Comparison of ENCODE assay signal across 1 cellular context in the genomic region with DNA sequence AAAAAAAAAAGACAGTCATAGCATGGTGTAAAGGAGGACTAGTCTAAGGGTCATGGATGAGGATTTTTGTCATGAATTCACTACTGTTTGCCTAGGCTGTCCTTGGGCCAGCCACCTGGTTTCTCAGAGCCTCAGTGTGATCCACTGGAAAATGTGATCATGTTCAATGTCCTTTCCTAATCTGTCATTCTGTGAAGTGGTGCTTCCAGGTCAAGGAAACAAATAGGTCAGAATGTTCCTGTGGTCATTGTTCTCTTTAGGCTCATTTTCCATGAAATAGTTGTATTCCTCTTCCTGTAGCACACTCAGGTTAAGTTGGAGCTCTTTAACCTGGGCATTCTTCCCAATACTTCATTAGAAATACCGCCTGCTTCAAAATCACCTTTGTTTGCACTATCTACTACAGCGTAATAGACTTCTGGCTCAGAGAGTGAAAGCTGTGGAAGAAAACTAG.
TF ChIP-seq lines count a peak whose summit lies in the region.

No MANE protein-coding gene starts in this region.

TF ChIP-seq in liver, 16 proteins besides CTCF, POLR2A, EP300 and RAD21 (continued from another document):
- TF ChIP-seq, protein P1, sequence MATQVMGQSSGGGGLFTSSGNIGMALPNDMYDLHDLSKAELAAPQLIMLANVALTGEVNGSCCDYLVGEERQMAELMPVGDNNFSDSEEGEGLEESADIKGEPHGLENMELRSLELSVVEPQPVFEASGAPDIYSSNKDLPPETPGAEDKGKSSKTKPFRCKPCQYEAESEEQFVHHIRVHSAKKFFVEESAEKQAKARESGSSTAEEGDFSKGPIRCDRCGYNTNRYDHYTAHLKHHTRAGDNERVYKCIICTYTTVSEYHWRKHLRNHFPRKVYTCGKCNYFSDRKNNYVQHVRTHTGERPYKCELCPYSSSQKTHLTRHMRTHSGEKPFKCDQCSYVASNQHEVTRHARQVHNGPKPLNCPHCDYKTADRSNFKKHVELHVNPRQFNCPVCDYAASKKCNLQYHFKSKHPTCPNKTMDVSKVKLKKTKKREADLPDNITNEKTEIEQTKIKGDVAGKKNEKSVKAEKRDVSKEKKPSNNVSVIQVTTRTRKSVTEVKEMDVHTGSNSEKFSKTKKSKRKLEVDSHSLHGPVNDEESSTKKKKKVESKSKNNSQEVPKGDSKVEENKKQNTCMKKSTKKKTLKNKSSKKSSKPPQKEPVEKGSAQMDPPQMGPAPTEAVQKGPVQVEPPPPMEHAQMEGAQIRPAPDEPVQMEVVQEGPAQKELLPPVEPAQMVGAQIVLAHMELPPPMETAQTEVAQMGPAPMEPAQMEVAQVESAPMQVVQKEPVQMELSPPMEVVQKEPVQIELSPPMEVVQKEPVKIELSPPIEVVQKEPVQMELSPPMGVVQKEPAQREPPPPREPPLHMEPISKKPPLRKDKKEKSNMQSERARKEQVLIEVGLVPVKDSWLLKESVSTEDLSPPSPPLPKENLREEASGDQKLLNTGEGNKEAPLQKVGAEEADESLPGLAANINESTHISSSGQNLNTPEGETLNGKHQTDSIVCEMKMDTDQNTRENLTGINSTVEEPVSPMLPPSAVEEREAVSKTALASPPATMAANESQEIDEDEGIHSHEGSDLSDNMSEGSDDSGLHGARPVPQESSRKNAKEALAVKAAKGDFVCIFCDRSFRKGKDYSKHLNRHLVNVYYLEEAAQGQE (IDR thresholded peaks at IDR 0.05): no peak
- TF ChIP-seq HNF4G (IDR thresholded peaks at IDR 0.05) (peak; percentile 6), FOXA1 (IDR thresholded peaks at IDR 0.05) (no peak), EGR1 (IDR thresholded peaks at IDR 0.05; ENCODE audit: low read depth in 2 of 2) (peak in 1 of 2 donors; percentile 69), GABPA (IDR thresholded peaks at IDR 0.05 in 1 of 2, conservative IDR thresholded peaks at IDR 0.05 in 1 of 2) (peak in 1 of 2 donors; percentile 14), JUND (IDR thresholded peaks at IDR 0.05) (peak in 1 of 2 donors; percentile 90), RXRA (IDR thresholded peaks at IDR 0.05) (peak; percentile 45 to 82), YY1 (IDR thresholded peaks at IDR 0.05) (no peak), HNF4A (conservative IDR thresholded peaks at IDR 0.05) (peak; percentile 14 to 37), SP1 (IDR thresholded peaks at IDR 0.05) (peak; percentile 80), TAF1 (conservative IDR thresholded peaks at IDR 0.05) (no peak), FOXA2 (IDR thresholded peaks at IDR 0.05) (no peak), NR2F2 (IDR thresholded peaks at IDR 0.05) (peak; percentile 82)
- TF ChIP-seq, protein P2, sequence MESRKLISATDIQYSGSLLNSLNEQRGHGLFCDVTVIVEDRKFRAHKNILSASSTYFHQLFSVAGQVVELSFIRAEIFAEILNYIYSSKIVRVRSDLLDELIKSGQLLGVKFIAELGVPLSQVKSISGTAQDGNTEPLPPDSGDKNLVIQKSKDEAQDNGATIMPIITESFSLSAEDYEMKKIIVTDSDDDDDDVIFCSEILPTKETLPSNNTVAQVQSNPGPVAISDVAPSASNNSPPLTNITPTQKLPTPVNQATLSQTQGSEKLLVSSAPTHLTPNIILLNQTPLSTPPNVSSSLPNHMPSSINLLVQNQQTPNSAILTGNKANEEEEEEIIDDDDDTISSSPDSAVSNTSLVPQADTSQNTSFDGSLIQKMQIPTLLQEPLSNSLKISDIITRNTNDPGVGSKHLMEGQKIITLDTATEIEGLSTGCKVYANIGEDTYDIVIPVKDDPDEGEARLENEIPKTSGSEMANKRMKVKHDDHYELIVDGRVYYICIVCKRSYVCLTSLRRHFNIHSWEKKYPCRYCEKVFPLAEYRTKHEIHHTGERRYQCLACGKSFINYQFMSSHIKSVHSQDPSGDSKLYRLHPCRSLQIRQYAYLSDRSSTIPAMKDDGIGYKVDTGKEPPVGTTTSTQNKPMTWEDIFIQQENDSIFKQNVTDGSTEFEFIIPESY (IDR thresholded peaks at IDR 0.05): peak; percentile 21
- TF ChIP-seq, protein P3, sequence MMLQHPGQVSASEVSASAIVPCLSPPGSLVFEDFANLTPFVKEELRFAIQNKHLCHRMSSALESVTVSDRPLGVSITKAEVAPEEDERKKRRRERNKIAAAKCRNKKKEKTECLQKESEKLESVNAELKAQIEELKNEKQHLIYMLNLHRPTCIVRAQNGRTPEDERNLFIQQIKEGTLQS (IDR thresholded peaks at IDR 0.05): peak; percentile 30
